ENCODE assay signal across 1 cellular context in the genomic region with DNA sequence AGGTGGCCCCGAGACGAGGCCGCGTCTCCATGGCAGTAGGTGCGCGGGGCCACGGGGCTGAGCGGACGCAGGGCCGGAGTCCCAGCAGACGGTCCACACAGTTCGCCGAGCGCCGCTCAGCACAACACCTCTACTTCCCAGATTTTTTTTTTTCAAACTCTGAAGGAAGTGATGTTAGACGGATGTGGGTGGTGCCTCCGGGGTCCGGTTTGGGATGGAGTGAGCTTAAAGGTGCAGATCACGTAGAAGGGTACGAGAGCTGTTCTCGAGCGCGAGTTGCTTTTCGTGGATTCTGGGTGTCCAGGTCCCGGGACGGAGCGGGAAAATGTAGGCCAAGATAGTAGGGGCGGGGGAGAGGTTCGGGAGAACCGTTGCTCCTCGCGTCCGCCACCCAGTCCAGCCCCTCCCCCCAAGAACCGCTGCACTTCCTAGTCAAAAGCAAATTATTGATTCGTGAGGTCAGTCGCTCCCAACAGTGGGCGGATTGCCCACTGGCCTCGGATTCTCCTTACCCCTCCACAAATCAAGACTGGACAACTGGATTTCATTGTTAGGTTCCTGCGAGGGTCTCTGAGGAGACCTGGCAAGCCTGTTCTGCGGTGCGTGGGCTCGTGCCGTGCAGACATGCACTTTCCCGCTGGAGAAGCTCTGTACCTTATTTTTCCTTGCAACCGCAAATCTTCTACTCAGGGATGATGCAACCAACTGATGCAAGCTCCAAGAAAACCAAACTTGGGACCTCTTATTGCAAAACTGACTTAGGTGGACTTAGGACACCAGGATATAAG.
TF ChIP-seq lines count a peak whose summit lies in the region.

A gene (minus strand): TSS at position 126 of the 788 bp plus-strand sequence. CDS start 95 bp downstream, at position 31.

TF ChIP-seq in K562, 482 proteins besides CTCF, POLR2A, EP300 and RAD21 (continued from another document and continues in another):
- TF ChIP-seq, protein P1, sequence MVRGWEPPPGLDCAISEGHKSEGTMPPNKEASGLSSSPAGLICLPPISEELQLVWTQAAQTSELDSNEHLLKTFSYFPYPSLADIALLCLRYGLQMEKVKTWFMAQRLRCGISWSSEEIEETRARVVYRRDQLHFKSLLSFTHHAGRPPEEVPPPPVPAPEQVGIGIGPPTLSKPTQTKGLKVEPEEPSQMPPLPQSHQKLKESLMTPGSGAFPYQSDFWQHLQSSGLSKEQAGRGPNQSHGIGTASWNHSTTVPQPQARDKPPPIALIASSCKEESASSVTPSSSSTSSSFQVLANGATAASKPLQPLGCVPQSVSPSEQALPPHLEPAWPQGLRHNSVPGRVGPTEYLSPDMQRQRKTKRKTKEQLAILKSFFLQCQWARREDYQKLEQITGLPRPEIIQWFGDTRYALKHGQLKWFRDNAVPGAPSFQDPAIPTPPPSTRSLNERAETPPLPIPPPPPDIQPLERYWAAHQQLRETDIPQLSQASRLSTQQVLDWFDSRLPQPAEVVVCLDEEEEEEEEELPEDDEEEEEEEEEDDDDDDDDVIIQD (CRISPR knock-in tag; IDR thresholded peaks at IDR 0.05) = 0 out of 2 replicates have a peak, but pooled peaks have one; percentile 45
- TF ChIP-seq POLR2AphosphoS5 (IDR thresholded peaks at IDR 0.05; ENCODE audit: control insufficient read depth, insufficient read depth, low read depth, low read length) (peak; percentile 45; the same call in 1 of the 2 replicates), FOXP1 (CRISPR knock-in tag; IDR thresholded peaks at IDR 0.05) (0 out of 2 replicates have a peak, but pooled peaks have one; percentile 40), MYBL2 (IDR thresholded peaks at IDR 0.05; ENCODE audit: low read depth) (peak; percentile 67), MYBL2 (CRISPR knock-in tag; IDR thresholded peaks at IDR 0.05; ENCODE audit: borderline replicate concordance) (no peak), NFE2L1 (tag; IDR thresholded peaks at IDR 0.05; ENCODE audit: borderline replicate concordance, low read depth) (no peak), HMGN3 (IDR thresholded peaks at IDR 0.05; ENCODE audit: borderline replicate concordance, extremely low read depth, insufficient read length, low read depth, low read length) (peak; percentile 95), RCOR1 (IDR thresholded peaks at IDR 0.05; ENCODE audit: borderline replicate concordance in 1 of 2, low read depth in 2 of 2, low read length in 2 of 2) (peak in 1 of 2 experiments; percentile 57; a peak in 2 of 4 replicates), ZFP30 (CRISPR knock-in tag; IDR thresholded peaks at IDR 0.05; ENCODE audit: borderline replicate concordance) (no peak), SMAD4 (CRISPR knock-in tag; conservative IDR thresholded peaks at IDR 0.05) (peak; percentile 35; the same call in 1 of the 2 replicates), CC2D1A (IDR thresholded peaks at IDR 0.05) (peak; percentile 97), KAT8 (IDR thresholded peaks at IDR 0.05; ENCODE audit: low read depth) (no peak), GATAD2B (IDR thresholded peaks at IDR 0.05; ENCODE audit: borderline replicate concordance) (peak; percentile 50; the same call in 1 of the 2 replicates), ZNF584 (CRISPR knock-in tag; IDR thresholded peaks at IDR 0.05; ENCODE audit: low read depth) (peak; percentile 15; the same call in 1 of the 2 replicates), JUNB (CRISPR knock-in tag; conservative IDR thresholded peaks at IDR 0.05) (peak; percentile 36; the same call in 1 of the 2 replicates), ZNF696 (CRISPR knock-in tag; conservative IDR thresholded peaks at IDR 0.05) (no peak), ETV5 (CRISPR knock-in tag; IDR thresholded peaks at IDR 0.05; ENCODE audit: low read depth) (peak; percentile 53; the same call in 1 of the 2 replicates), ZNF77 (CRISPR knock-in tag; IDR thresholded peaks at IDR 0.05) (no peak), ZNF12 (CRISPR knock-in tag; IDR thresholded peaks at IDR 0.05) (peak; percentile 25; the same call in 1 of the 2 replicates), ZBTB7A (IDR thresholded peaks at IDR 0.05; ENCODE audit: borderline replicate concordance, control insufficient read depth, low read depth, low read length) (peak; percentile 69; the same call in 1 of the 2 replicates), MTA3 (IDR thresholded peaks at IDR 0.05; ENCODE audit: borderline replicate concordance) (peak; percentile 68; the same call in 1 of the 2 replicates), ZFX (CRISPR knock-in tag; IDR thresholded peaks at IDR 0.05) (peak; percentile 94)
- TF ChIP-seq, protein P2, sequence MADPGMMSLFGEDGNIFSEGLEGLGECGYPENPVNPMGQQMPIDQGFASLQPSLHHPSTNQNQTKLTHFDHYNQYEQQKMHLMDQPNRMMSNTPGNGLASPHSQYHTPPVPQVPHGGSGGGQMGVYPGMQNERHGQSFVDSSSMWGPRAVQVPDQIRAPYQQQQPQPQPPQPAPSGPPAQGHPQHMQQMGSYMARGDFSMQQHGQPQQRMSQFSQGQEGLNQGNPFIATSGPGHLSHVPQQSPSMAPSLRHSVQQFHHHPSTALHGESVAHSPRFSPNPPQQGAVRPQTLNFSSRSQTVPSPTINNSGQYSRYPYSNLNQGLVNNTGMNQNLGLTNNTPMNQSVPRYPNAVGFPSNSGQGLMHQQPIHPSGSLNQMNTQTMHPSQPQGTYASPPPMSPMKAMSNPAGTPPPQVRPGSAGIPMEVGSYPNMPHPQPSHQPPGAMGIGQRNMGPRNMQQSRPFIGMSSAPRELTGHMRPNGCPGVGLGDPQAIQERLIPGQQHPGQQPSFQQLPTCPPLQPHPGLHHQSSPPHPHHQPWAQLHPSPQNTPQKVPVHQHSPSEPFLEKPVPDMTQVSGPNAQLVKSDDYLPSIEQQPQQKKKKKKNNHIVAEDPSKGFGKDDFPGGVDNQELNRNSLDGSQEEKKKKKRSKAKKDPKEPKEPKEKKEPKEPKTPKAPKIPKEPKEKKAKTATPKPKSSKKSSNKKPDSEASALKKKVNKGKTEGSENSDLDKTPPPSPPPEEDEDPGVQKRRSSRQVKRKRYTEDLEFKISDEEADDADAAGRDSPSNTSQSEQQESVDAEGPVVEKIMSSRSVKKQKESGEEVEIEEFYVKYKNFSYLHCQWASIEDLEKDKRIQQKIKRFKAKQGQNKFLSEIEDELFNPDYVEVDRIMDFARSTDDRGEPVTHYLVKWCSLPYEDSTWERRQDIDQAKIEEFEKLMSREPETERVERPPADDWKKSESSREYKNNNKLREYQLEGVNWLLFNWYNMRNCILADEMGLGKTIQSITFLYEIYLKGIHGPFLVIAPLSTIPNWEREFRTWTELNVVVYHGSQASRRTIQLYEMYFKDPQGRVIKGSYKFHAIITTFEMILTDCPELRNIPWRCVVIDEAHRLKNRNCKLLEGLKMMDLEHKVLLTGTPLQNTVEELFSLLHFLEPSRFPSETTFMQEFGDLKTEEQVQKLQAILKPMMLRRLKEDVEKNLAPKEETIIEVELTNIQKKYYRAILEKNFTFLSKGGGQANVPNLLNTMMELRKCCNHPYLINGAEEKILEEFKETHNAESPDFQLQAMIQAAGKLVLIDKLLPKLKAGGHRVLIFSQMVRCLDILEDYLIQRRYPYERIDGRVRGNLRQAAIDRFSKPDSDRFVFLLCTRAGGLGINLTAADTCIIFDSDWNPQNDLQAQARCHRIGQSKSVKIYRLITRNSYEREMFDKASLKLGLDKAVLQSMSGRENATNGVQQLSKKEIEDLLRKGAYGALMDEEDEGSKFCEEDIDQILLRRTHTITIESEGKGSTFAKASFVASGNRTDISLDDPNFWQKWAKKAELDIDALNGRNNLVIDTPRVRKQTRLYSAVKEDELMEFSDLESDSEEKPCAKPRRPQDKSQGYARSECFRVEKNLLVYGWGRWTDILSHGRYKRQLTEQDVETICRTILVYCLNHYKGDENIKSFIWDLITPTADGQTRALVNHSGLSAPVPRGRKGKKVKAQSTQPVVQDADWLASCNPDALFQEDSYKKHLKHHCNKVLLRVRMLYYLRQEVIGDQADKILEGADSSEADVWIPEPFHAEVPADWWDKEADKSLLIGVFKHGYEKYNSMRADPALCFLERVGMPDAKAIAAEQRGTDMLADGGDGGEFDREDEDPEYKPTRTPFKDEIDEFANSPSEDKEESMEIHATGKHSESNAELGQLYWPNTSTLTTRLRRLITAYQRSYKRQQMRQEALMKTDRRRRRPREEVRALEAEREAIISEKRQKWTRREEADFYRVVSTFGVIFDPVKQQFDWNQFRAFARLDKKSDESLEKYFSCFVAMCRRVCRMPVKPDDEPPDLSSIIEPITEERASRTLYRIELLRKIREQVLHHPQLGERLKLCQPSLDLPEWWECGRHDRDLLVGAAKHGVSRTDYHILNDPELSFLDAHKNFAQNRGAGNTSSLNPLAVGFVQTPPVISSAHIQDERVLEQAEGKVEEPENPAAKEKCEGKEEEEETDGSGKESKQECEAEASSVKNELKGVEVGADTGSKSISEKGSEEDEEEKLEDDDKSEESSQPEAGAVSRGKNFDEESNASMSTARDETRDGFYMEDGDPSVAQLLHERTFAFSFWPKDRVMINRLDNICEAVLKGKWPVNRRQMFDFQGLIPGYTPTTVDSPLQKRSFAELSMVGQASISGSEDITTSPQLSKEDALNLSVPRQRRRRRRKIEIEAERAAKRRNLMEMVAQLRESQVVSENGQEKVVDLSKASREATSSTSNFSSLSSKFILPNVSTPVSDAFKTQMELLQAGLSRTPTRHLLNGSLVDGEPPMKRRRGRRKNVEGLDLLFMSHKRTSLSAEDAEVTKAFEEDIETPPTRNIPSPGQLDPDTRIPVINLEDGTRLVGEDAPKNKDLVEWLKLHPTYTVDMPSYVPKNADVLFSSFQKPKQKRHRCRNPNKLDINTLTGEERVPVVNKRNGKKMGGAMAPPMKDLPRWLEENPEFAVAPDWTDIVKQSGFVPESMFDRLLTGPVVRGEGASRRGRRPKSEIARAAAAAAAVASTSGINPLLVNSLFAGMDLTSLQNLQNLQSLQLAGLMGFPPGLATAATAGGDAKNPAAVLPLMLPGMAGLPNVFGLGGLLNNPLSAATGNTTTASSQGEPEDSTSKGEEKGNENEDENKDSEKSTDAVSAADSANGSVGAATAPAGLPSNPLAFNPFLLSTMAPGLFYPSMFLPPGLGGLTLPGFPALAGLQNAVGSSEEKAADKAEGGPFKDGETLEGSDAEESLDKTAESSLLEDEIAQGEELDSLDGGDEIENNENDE (IDR thresholded peaks at IDR 0.05; ENCODE audit: low read depth, low read length) = peak; percentile 33
- TF ChIP-seq, protein P3, sequence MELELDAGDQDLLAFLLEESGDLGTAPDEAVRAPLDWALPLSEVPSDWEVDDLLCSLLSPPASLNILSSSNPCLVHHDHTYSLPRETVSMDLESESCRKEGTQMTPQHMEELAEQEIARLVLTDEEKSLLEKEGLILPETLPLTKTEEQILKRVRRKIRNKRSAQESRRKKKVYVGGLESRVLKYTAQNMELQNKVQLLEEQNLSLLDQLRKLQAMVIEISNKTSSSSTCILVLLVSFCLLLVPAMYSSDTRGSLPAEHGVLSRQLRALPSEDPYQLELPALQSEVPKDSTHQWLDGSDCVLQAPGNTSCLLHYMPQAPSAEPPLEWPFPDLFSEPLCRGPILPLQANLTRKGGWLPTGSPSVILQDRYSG (tag; conservative IDR thresholded peaks at IDR 0.05; ENCODE audit: low read depth) = no peak
- TF ChIP-seq, protein P4, sequence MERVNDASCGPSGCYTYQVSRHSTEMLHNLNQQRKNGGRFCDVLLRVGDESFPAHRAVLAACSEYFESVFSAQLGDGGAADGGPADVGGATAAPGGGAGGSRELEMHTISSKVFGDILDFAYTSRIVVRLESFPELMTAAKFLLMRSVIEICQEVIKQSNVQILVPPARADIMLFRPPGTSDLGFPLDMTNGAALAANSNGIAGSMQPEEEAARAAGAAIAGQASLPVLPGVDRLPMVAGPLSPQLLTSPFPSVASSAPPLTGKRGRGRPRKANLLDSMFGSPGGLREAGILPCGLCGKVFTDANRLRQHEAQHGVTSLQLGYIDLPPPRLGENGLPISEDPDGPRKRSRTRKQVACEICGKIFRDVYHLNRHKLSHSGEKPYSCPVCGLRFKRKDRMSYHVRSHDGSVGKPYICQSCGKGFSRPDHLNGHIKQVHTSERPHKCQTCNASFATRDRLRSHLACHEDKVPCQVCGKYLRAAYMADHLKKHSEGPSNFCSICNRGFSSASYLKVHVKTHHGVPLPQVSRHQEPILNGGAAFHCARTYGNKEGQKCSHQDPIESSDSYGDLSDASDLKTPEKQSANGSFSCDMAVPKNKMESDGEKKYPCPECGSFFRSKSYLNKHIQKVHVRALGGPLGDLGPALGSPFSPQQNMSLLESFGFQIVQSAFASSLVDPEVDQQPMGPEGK (CRISPR knock-in tag; IDR thresholded peaks at IDR 0.05; ENCODE audit: borderline replicate concordance) = no peak
- TF ChIP-seq, protein P5, sequence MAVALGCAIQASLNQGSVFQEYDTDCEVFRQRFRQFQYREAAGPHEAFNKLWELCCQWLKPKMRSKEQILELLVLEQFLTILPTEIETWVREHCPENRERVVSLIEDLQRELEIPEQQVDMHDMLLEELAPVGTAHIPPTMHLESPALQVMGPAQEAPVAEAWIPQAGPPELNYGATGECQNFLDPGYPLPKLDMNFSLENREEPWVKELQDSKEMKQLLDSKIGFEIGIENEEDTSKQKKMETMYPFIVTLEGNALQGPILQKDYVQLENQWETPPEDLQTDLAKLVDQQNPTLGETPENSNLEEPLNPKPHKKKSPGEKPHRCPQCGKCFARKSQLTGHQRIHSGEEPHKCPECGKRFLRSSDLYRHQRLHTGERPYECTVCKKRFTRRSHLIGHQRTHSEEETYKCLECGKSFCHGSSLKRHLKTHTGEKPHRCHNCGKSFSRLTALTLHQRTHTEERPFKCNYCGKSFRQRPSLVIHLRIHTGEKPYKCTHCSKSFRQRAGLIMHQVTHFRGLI (CRISPR knock-in tag; IDR thresholded peaks at IDR 0.05) = 0 out of 2 replicates have a peak, but pooled peaks have one; percentile 32
- TF ChIP-seq, protein P6, sequence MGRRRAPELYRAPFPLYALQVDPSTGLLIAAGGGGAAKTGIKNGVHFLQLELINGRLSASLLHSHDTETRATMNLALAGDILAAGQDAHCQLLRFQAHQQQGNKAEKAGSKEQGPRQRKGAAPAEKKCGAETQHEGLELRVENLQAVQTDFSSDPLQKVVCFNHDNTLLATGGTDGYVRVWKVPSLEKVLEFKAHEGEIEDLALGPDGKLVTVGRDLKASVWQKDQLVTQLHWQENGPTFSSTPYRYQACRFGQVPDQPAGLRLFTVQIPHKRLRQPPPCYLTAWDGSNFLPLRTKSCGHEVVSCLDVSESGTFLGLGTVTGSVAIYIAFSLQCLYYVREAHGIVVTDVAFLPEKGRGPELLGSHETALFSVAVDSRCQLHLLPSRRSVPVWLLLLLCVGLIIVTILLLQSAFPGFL (CRISPR knock-in tag; IDR thresholded peaks at IDR 0.05) = no peak
- TF ChIP-seq, protein P7, sequence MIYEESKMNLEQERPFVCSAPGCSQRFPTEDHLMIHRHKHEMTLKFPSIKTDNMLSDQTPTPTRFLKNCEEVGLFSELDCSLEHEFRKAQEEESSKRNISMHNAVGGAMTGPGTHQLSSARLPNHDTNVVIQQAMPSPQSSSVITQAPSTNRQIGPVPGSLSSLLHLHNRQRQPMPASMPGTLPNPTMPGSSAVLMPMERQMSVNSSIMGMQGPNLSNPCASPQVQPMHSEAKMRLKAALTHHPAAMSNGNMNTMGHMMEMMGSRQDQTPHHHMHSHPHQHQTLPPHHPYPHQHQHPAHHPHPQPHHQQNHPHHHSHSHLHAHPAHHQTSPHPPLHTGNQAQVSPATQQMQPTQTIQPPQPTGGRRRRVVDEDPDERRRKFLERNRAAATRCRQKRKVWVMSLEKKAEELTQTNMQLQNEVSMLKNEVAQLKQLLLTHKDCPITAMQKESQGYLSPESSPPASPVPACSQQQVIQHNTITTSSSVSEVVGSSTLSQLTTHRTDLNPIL (CRISPR knock-in tag; IDR thresholded peaks at IDR 0.05) = no peak
- TF ChIP-seq, protein P8, sequence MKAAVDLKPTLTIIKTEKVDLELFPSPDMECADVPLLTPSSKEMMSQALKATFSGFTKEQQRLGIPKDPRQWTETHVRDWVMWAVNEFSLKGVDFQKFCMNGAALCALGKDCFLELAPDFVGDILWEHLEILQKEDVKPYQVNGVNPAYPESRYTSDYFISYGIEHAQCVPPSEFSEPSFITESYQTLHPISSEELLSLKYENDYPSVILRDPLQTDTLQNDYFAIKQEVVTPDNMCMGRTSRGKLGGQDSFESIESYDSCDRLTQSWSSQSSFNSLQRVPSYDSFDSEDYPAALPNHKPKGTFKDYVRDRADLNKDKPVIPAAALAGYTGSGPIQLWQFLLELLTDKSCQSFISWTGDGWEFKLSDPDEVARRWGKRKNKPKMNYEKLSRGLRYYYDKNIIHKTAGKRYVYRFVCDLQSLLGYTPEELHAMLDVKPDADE (conservative IDR thresholded peaks at IDR 0.05; ENCODE audit: control insufficient read depth, low read depth, low read length) = no peak
